In genomic region chr5:76113103-76113502, GRCh38 we compare ENCODE assay signal across 25 cellular contexts. TPM values are rescaled to one million over a fixed set of nuclear protein-coding genes. Genes with fewer than 3 reads are reported as not detected.
"Had no signal": no experiment of that assay in that cellular context is flagged by ENCODE, and none has a peak within 500 bp of the region (broad histone marks: within the 10 kb centered on the region; RNA-seq: fewer than 3 reads in every experiment).

No MANE protein-coding gene starts in this region.

- H3K4me3 ChIP-seq: left lung, lower lobe of right lung, ovary, prostate gland, skin epidermis, spleen, tibial nerve, upper lobe of left lung, vagina had no signal

- H3K9me3 ChIP-seq: left lung, lower lobe of right lung, ovary, prostate gland, spleen, tibial nerve, upper lobe of left lung, vagina had no signal

- H3K27me3 ChIP-seq: left lung, ovary, tibial nerve, upper lobe of left lung, vagina had no signal

- H3K4me1 ChIP-seq: left lung, prostate gland, vagina had no signal

- DNase-seq: head of caudate nucleus; hippocampal formation; kidney glomerular epithelial cell; left cardiac atrium; left lung; lower lobe of right lung; mammary epithelial cell; mesenchymal stem cell; naive thymus-derived CD8-positive, alpha-beta T cell; ovary; retina; right cardiac atrium; spleen; stimulated activated CD4-positive, alpha-beta T cell treated with anti-CD3 and anti-CD28 coated beads, Interleukin-4, amount 100 ng/mL, for 24 hours; stimulated activated CD8-positive, alpha-beta memory T cell treated with anti-CD3 and anti-CD28 coated beads, Interleukin-4, amount 100 ng/mL, for 48 hours; stimulated activated naive CD4-positive, alpha-beta T cell treated with Interleukin-2 at 50 U/mL for 16 hours; stimulated activated naive CD8-positive, alpha-beta T cell treated with anti-CD3 and anti-CD28 coated beads, Interleukin-15, amount 100 ng/mL, for 72 hours; substantia nigra; upper lobe of left lung had no signal

- H3K36me3 ChIP-seq: left lung, lower lobe of right lung, ovary, prostate gland, spleen, tibial nerve, upper lobe of left lung, vagina had no signal

- H3K27ac ChIP-seq: left lung, lower lobe of right lung, ovary, prostate gland, skin epidermis, spleen, tibial nerve, upper lobe of left lung, vagina had no signal

- ATAC-seq: left cardiac atrium; left lung; lower lobe of right lung; naive thymus-derived CD8-positive, alpha-beta T cell; sciatic nerve; stimulated activated memory B cell treated with anti-CD40 and anti-IgM and Interleukin-4, amounts not matched to agents 10 μg/mL and 1 μg/mL and 100 μg/mL, for 72 hours; stimulated activated naive CD8-positive, alpha-beta T cell treated with anti-CD3 and anti-CD28 coated beads, Interleukin-15, amount 100 ng/mL, for 72 hours had no signal

RNA-seq across cellular contexts. Expression of gene SV2C, which starts 29.9 kb away (rescaled TPM):
- polyA plus RNA-seq: naive thymus-derived CD8-positive, alpha-beta T cell had no signal
